8 cellular contexts compared by ENCODE assay signal in the genomic region with DNA sequence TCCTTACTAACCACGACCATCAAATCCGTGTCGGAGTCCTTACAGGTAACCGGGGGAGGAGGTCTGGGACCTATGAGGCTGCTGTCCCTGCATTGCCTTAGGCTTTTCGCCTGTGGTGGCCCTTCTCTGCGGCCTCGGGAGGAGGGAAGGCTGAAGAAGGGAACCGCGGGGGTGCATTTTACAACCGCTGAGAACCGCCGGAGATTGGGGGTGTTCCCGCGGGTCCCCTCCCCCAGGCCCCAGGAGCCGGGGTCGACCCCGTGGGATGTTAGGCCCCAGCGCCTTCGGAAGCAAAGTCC. TPM values are rescaled to one million over a fixed set of nuclear protein-coding genes. Genes with fewer than 3 reads are reported as not detected.
DNase-seq lines count a peak whose midpoint lies in the region; ATAC-seq and TF ChIP-seq lines count a peak whose summit lies in the region.

No MANE protein-coding gene starts in this region.

- H3K4me2 ChIP-seq in KMS-11 = peak overlapping the region; percentile 36; the same call in 1 of the 2 replicates

- 0 to 1% methylated on average over 19 of the region's 19 CpGs for WGBS in ectodermal cell, 2 experiments

- TF ChIP-seq CTCF in Caco-2 (IDR thresholded peaks at IDR 0.05; ENCODE audit: insufficient read depth in 1 of 2, low read depth in 1 of 2, low read length in 1 of 2, severe bottlenecking in 1 of 2, unreplicated experiment in 1 of 2) = no peak
- TF ChIP-seq CTCF in KMS-11 (conservative IDR thresholded peaks at IDR 0.05; ENCODE audit: low read depth, low read length) = no peak
- TF ChIP-seq CTCF in neutrophil (IDR thresholded peaks at IDR 0.05) = no peak

- no peaks in the 10 kb centered on the region for H3K9me3 ChIP-seq in Caco-2
- no peaks in the 10 kb centered on the region for H3K9me3 ChIP-seq in ectodermal cell (ENCODE audit: control insufficient read depth, low read length)
- H3K9me3 ChIP-seq in neutrophil = no peaks in the 10 kb centered on the region

- peaks cover 14% of the 10 kb centered on the region for H3K27me3 Mint-ChIP-seq in Caco-2 (ENCODE audit: insufficient read depth, unreplicated experiment)

- no TSS peak for BruUV-seq in Caco-2 (replicated peaks; lab: Mats Ljungman, UMichigan)

- H3K4me3 ChIP-seq in Caco-2 (ENCODE audit: low read depth, low read length) (peak overlapping the region; percentile 64), KMS-11 (IDR thresholded peaks at IDR 0.05; ENCODE audit: insufficient read depth, low read depth, low read length) (no peak overlapping the region), ectodermal cell (ENCODE audit: insufficient read depth, low read depth, low read length) (peak overlapping the region; percentile 85), neutrophil (ENCODE audit: low read depth in 1 of 2, low read length in 1 of 2) (peak overlapping the region; percentile 68 to 77)

- intact Hi-C loops in Caco-2 (cut with micrococcal nuclease; ENCODE audit: unreplicated experiment) = loop anchor here (5.0 kb wide), 1 partner anchor 151 kb away; no protein-coding TSS in a partner anchor

- H3K4me1 Mint-ChIP-seq in Caco-2 (ENCODE audit: low read depth, unreplicated experiment) = peaks cover 9% of the 10 kb centered on the region

- H3K79me2 ChIP-seq in KMS-11 (ENCODE audit: insufficient read depth, low read depth) = peaks cover 44% of the 10 kb centered on the region; the same call in 1 of the 2 replicates

- no peaks in the 10 kb centered on the region for H3K4me1 ChIP-seq in Caco-2
- H3K4me1 ChIP-seq in KMS-11 (ENCODE audit: low read depth, poor library complexity, severe bottlenecking) = peaks cover 40% of the 10 kb centered on the region
- peaks cover 4% of the 10 kb centered on the region for H3K4me1 ChIP-seq in ectodermal cell (ENCODE audit: control insufficient read depth, insufficient read depth, low read length)
- peaks cover 24 to 28% of the 10 kb centered on the region in 2 experiments for H3K4me1 ChIP-seq in neutrophil (ENCODE audit: control insufficient read depth in 1 of 2, insufficient read depth in 1 of 2, low read depth in 1 of 2, low read length in 1 of 2)

- no peaks in the 10 kb centered on the region for H4K20me1 ChIP-seq in KMS-11 (ENCODE audit: insufficient read depth)

- ATAC-seq in GM18873 (IDR thresholded peaks at IDR 0.05; ENCODE audit: low FRiP score, unreplicated experiment) (no peak), GM21390 (IDR thresholded peaks at IDR 0.05; ENCODE audit: unreplicated experiment) (no peak)

- CTCF ChIA-PET in Caco-2 (lab: Charles Lee) = interaction anchor here (0.6 to 1.1 kb wide), 5 partner anchors 13 to 272 kb away, joined by 3 to 5 read pairs (median 3); no protein-coding TSS in a partner anchor

- peak overlapping the region; percentile 64 for H3K27ac Mint-ChIP-seq in Caco-2 (ENCODE audit: unreplicated experiment)

- H3K36me3 Mint-ChIP-seq in Caco-2 (ENCODE audit: insufficient read depth, unreplicated experiment) = no peaks in the 10 kb centered on the region

- H3K9me3 Mint-ChIP-seq in Caco-2 (ENCODE audit: unreplicated experiment) = no peaks in the 10 kb centered on the region

- H3K36me3 ChIP-seq in Caco-2 (ENCODE audit: control insufficient read depth, insufficient read depth, low read length) = no peaks in the 10 kb centered on the region
- no peaks in the 10 kb centered on the region for H3K36me3 ChIP-seq in KMS-11 (ENCODE audit: insufficient read depth)
- no peaks in the 10 kb centered on the region for H3K36me3 ChIP-seq in ectodermal cell (ENCODE audit: control insufficient read depth, insufficient read depth, low read length)
- H3K36me3 ChIP-seq in neutrophil = no peaks in the 10 kb centered on the region

- peak overlapping the region; percentile 66 for H3K9ac ChIP-seq in KMS-11

- H3K27ac ChIP-seq in KMS-11 = peak overlapping the region; percentile 92
- peak overlapping the region; percentile 58 for H3K27ac ChIP-seq in ectodermal cell (ENCODE audit: insufficient read depth, low read depth, low read length, poor library complexity, severe bottlenecking)
- no peak overlapping the region for H3K27ac ChIP-seq in neutrophil

- H3K4me3 Mint-ChIP-seq in Caco-2 (ENCODE audit: unreplicated experiment) = peak overlapping the region; percentile 92

- no peaks in the 10 kb centered on the region for H3K27me3 ChIP-seq in Caco-2 (replicated peaks; ENCODE audit: control insufficient read depth, insufficient read depth, low read length)
- H3K27me3 ChIP-seq in KMS-11 (ENCODE audit: insufficient read depth, low read depth) = no peaks in the 10 kb centered on the region
- peaks cover 24% of the 10 kb centered on the region for H3K27me3 ChIP-seq in ectodermal cell (ENCODE audit: control insufficient read depth, insufficient read depth, low read length, poor library complexity, severe bottlenecking)
- H3K27me3 ChIP-seq in neutrophil = peaks cover 48% of the 10 kb centered on the region

- DNase-seq in Caco-2 = no peak
- no peak for DNase-seq in NCI-H2196 (lab: John Stamatoyannopoulos, UW; ENCODE audit: unreplicated experiment)
- no peak for DNase-seq in mucosa of gallbladder (ENCODE audit: low spot score)

- H2AFZ ChIP-seq in KMS-11 (ENCODE audit: low read depth) = peak overlapping the region; percentile 66

- POLR2A ChIA-PET in Caco-2 (lab: Charles Lee) = interaction anchor here (0.6 kb wide), 2 partner anchors 10 to 37 kb away, joined by 3 read pairs; no protein-coding TSS in a partner anchor

RNA-seq across cellular contexts. Expression of gene GPHN, which starts 0.5 kb away (rescaled TPM):
- total RNA-seq in Caco-2 (2022) (11.3 and 12.4 TPM in 2 replicates), mucosa of gallbladder (41.8 TPM)
- polyA plus RNA-seq in ectodermal cell (2013, experiment 1 of 4) = 28.7 TPM
- polyA plus RNA-seq in ectodermal cell (2013, experiment 2 of 4) = 25.2 TPM
- 24.2 TPM for polyA plus RNA-seq in ectodermal cell (2013, experiment 3 of 4)
- polyA plus RNA-seq in ectodermal cell (2013, experiment 4 of 4) = 26.8 TPM

RNA-seq across cellular contexts. Expression of gene CCDC196, which starts 22.3 kb away (rescaled TPM):
- not detected in 2 replicates for total RNA-seq in Caco-2 (2022)
- not detected for polyA plus RNA-seq in ectodermal cell (2013, experiment 1 of 4)
- not detected for polyA plus RNA-seq in ectodermal cell (2013, experiment 2 of 4)
- not detected for polyA plus RNA-seq in ectodermal cell (2013, experiment 3 of 4)
- not detected for polyA plus RNA-seq in ectodermal cell (2013, experiment 4 of 4)
- not detected for total RNA-seq in mucosa of gallbladder
